27 cellular contexts compared by ENCODE assay signal in the genomic region with DNA sequence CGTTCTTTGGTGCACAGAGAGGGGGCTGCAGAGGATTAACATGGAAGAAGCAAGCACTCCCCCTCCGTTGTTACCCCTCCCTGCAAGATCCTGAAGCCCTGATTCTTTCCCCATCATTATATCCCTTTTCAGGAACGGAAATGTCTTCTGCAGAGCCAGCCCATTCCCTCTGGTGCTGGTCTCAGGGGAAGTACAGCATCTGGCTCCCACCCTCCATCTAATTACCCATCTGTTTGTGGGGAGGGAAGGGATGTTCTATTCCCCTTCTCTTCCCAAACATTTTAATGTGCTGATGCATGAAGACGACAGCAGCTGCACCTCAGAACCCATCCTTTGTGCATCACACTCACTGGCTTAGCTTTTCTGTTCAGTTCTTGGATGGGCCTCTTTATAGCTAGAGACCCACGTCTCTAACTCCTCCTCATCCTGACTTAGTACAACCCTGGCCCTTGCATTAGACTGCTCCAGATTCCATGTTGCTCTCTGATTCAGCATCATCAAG.
"Had no signal": no experiment of that assay in that cellular context is flagged by ENCODE, and none has a peak within 500 bp of the region (broad histone marks: within the 10 kb centered on the region; RNA-seq: fewer than 3 reads in every experiment).

No MANE protein-coding gene starts in this region.

- H3K4me1 ChIP-seq: pancreas, prostate gland, spleen had no signal

- DNase-seq: activated CD4-positive, alpha-beta T cell treated with anti-CD3 and anti-CD28 coated beads for 48 hours; activated CD4-positive, alpha-beta T cell treated with anti-CD3 and anti-CD28 coated beads, Interleukin-2, amount 50 U/mL, for 48 hours; activated CD8-positive, alpha-beta memory T cell treated with anti-CD3 and anti-CD28 coated beads, Interleukin-2, amount 50 U/mL, for 4 hours; activated gamma-delta T cell; activated naive CD4-positive, alpha-beta T cell treated with anti-CD3 and anti-CD28 coated beads, Interleukin-2, amount 50 U/mL, for 16 hours; activated T-cell treated with anti-CD3 and anti-CD28 coated beads, Interleukin-2, amount 50 U/mL, for 1 hour; amniotic stem cell; brain microvascular endothelial cell; caudate nucleus; cortex of kidney; effector memory CD8-positive, alpha-beta T cell; erythroblast; heart left ventricle; hypothalamus; immature natural killer cell; kidney; left colon; mammary epithelial cell; naive thymus-derived CD8-positive, alpha-beta T cell; nucleus accumbens; pancreas; spleen; stimulated activated naive CD4-positive, alpha-beta T cell treated with Interleukin-2 at 50 U/mL for 16 hours; T1000; transverse colon; WERI-Rb-1 had no signal

- H3K4me3 ChIP-seq: heart left ventricle, pancreas, prostate gland, spleen, transverse colon had no signal

- H3K27me3 ChIP-seq: brain microvascular endothelial cell, heart left ventricle, pancreas, spleen, transverse colon had no signal

- H3K27ac ChIP-seq: brain microvascular endothelial cell, heart left ventricle, pancreas, prostate gland, spleen, transverse colon, WERI-Rb-1 had no signal

- H3K9me3 ChIP-seq: heart left ventricle, pancreas, prostate gland, spleen, transverse colon had no signal

- H3K36me3 ChIP-seq: brain microvascular endothelial cell, heart left ventricle, pancreas, prostate gland, spleen, transverse colon, WERI-Rb-1 had no signal
